Comparison of ENCODE assay signal across 8 cellular contexts in genomic region chr2:71067567-71068217, GRCh38. TPM values are rescaled to one million over a fixed set of nuclear protein-coding genes. Genes with fewer than 3 reads are reported as not detected.
A peak's percentile ranks its signal among the peaks of the same experiment; 100 is the strongest.
DNase-seq lines count a peak whose midpoint lies in the region; ATAC-seq and TF ChIP-seq lines count a peak whose summit lies in the region.

No MANE protein-coding gene starts in this region.

- WGBS in psoas muscle, 3 donors: 3 to 4% (median 3%) methylated on average over 26 of the region's 26 CpGs

- no peak for DNase-seq in GM13977 (ENCODE audit: low spot score)
- DNase-seq in germinal center (ENCODE audit: low spot score): peak; percentile 20
- DNase-seq in psoas muscle: no peak
- no peak for DNase-seq in putamen (ENCODE audit: low spot score)
- no peak for DNase-seq in NCI-H1694 (lab: John Stamatoyannopoulos, UW)
- no peak for DNase-seq in NCI-H345 treated with DMSO at 0.1 percent for 48 hours (lab: John Stamatoyannopoulos, UW; ENCODE audit: unreplicated experiment)

- H3K27ac ChIP-seq in VCaP (peak overlapping the region; percentile 86), psoas muscle (peak overlapping the region; percentile 95)

- H3K4me3 ChIP-seq in psoas muscle: peak overlapping the region; percentile 78

- peaks cover 2 to 20% of the 10 kb centered on the region in 2 donors for H3K36me3 ChIP-seq in psoas muscle (ENCODE audit: insufficient read depth in 1 of 2, low read depth in 1 of 2)

- no peaks in the 10 kb centered on the region for H3K9me3 ChIP-seq in psoas muscle

- ATAC-seq in HG02642 (IDR thresholded peaks at IDR 0.05; ENCODE audit: poor library complexity, unreplicated experiment) (peak; percentile 14), psoas muscle (peak; percentile 19 to 56 (median 34))

- intact Hi-C loops in psoas muscle (cut with DNase I): loop anchor here in 1 of 2 donors (5.0 kb wide), 1 partner anchor 65 kb away; the partner anchor contains the start of genes MCEE and MPHOSPH10

- peaks cover 21% of the 10 kb centered on the region for H3K4me1 ChIP-seq in psoas muscle

- TF ChIP-seq CTCF in GM13977 (IDR thresholded peaks at IDR 0.05; ENCODE audit: extremely low read depth, insufficient read depth, missing control alignments) (peak; percentile 11), VCaP (conservative IDR thresholded peaks at IDR 0.05) (no peak), psoas muscle (IDR thresholded peaks at IDR 0.05) (no peak)

- in situ Hi-C loops in GM13977 (cut with MboI; ENCODE audit: low pct_unique_long_range_greater_than_20kb, low sequenced_read_pairs, unreplicated experiment): no loop called here

- no peaks in the 10 kb centered on the region for H3K27me3 ChIP-seq in psoas muscle (ENCODE audit: insufficient read depth in 3 of 3, low read length in 2 of 3)

RNA-seq across cellular contexts. Expression of gene NAGK, which starts 0.8 kb away (rescaled TPM):
- total RNA-seq in psoas muscle: 10 to 100 TPM; 31.3 to 49.1 (median 37.0) TPM
- 10 to 100 TPM; 40.9 to 92.8 (median 55.3) TPM for polyA plus RNA-seq in psoas muscle
